In genomic region chr16:81873843-81874752, GRCh38 we compare ENCODE assay signal across 8 cellular contexts.
A peak's percentile ranks its signal among the peaks of the same experiment; 100 is the strongest.
DNase-seq lines count a peak whose midpoint lies in the region; ATAC-seq and TF ChIP-seq lines count a peak whose summit lies in the region.

No MANE protein-coding gene starts in this region.

- intact Hi-C loops in activated B cell treated with CpG ODN at 0.5 μM for 24 hours (cut with micrococcal nuclease) = loop anchor here (1.0 to 5.0 kb wide), 9 partner anchors 37 to 667 kb away; partner anchors contain the start of gene PLCG2

- H3K4me1 ChIP-seq in DOHH2 (ENCODE audit: control insufficient read depth, low read length) = peaks cover 54% of the 10 kb centered on the region
- H3K4me1 ChIP-seq in Karpas-422 (ENCODE audit: low read length) = peaks cover 63% of the 10 kb centered on the region

- H3K4me2 ChIP-seq in DOHH2 (ENCODE audit: low read length) (peak overlapping the region; percentile 48), Karpas-422 (ENCODE audit: low read depth, low read length, poor library complexity, severe bottlenecking) (peak overlapping the region; percentile 21)

- peak overlapping the region; percentile 32 for H3K9ac ChIP-seq in Karpas-422 (ENCODE audit: low read length)

- H3K36me3 Mint-ChIP-seq in activated B cell treated with CpG ODN at 0.5 μM for 24 hours (ENCODE audit: low read depth) (peaks cover 74% of the 10 kb centered on the region), naive B cell (peaks cover 7 to 10% of the 10 kb centered on the region in 2 donors), type B pancreatic cell (no peaks in the 10 kb centered on the region)
- H3K36me3 Mint-ChIP-seq in effector memory CD8-positive, alpha-beta T cell (ENCODE audit: insufficient read depth) = peaks cover 5% of the 10 kb centered on the region

- peak; percentile 60 for ATAC-seq in GM21367 (IDR thresholded peaks at IDR 0.05; ENCODE audit: unreplicated experiment)
- peak; percentile 91 for ATAC-seq in activated B cell treated with CpG ODN at 0.5 μM for 24 hours (ENCODE audit: low read depth)
- peak; percentile 87 for ATAC-seq in effector memory CD8-positive, alpha-beta T cell (replicated peaks)
- peak; percentile 96 to 97 for ATAC-seq in naive B cell (ENCODE audit: low read depth in 2 of 2)
- ATAC-seq in GM21528 (IDR thresholded peaks at IDR 0.05; ENCODE audit: low FRiP score, unreplicated experiment) = no peak

- H3F3A ChIP-seq in DOHH2 (ENCODE audit: control insufficient read depth, insufficient read depth) = peaks cover 16% of the 10 kb centered on the region

- H3K4me3 Mint-ChIP-seq in activated B cell treated with CpG ODN at 0.5 μM for 24 hours = no peak overlapping the region
- no peak overlapping the region for H3K4me3 Mint-ChIP-seq in effector memory CD8-positive, alpha-beta T cell
- H3K4me3 Mint-ChIP-seq in naive B cell = peak overlapping the region in 4 of 8 donors; percentile 56 to 71 (median 65)
- H3K4me3 Mint-ChIP-seq in type B pancreatic cell = no peak overlapping the region

- H3K27ac Mint-ChIP-seq in activated B cell treated with CpG ODN at 0.5 μM for 24 hours = peak overlapping the region; percentile 66
- H3K27ac Mint-ChIP-seq in effector memory CD8-positive, alpha-beta T cell = peak overlapping the region in 1 of 2 donors; percentile 82
- peak overlapping the region in 5 of 6 donors; percentile 28 to 86 (median 68) for H3K27ac Mint-ChIP-seq in naive B cell
- H3K27ac Mint-ChIP-seq in type B pancreatic cell = no peak overlapping the region

- DNase-seq in Karpas-422 = peak; percentile 90
- peak; percentile 45 for DNase-seq in activated B cell treated with CpG ODN at 0.5 μM for 24 hours
- peak; percentile 55 to 74 (median 56) for DNase-seq in effector memory CD8-positive, alpha-beta T cell
- DNase-seq in naive B cell = peak; percentile 64
- no peak for DNase-seq in type B pancreatic cell (ENCODE audit: extremely low spot score, unreplicated experiment)

- H3K27me3 Mint-ChIP-seq in activated B cell treated with CpG ODN at 0.5 μM for 24 hours (no peaks in the 10 kb centered on the region), naive B cell (no peaks in the 10 kb centered on the region), type B pancreatic cell (no peaks in the 10 kb centered on the region)
- no peaks in the 10 kb centered on the region for H3K27me3 Mint-ChIP-seq in effector memory CD8-positive, alpha-beta T cell

- H3K4me1 Mint-ChIP-seq in activated B cell treated with CpG ODN at 0.5 μM for 24 hours (peaks cover 41% of the 10 kb centered on the region), naive B cell (peaks cover 28 to 58% (median 29%) of the 10 kb centered on the region in 3 donors), type B pancreatic cell (ENCODE audit: unreplicated experiment) (no peaks in the 10 kb centered on the region)
- peaks cover 7 to 12% of the 10 kb centered on the region in 2 donors for H3K4me1 Mint-ChIP-seq in effector memory CD8-positive, alpha-beta T cell (ENCODE audit: low read depth in 2 of 2)

- H3K4me3 ChIP-seq in DOHH2 (ENCODE audit: low read length) = 0 out of 2 replicates have a peak overlapping the region, but pooled peaks have one; percentile 17
- no peak overlapping the region for H3K4me3 ChIP-seq in Karpas-422 (ENCODE audit: low read length)

- H2AFZ ChIP-seq in Karpas-422 (ENCODE audit: low read length) = no peak overlapping the region

- no peaks in the 10 kb centered on the region for H3K9me3 ChIP-seq in DOHH2 (ENCODE audit: control insufficient read depth, insufficient read depth, low read length)
- H3K9me3 ChIP-seq in Karpas-422 (ENCODE audit: low read length) = no peaks in the 10 kb centered on the region

- peak; percentile 66 for TF ChIP-seq CTCF in DOHH2 (IDR thresholded peaks at IDR 0.05; ENCODE audit: low read depth, low read length, poor library complexity, severe bottlenecking)
- TF ChIP-seq CTCF in activated B cell treated with CpG ODN at 0.5 μM for 24 hours (IDR thresholded peaks at IDR 0.05) = no peak
- peak; percentile 91 for TF ChIP-seq CTCF in type B pancreatic cell (conservative IDR thresholded peaks at IDR 0.05)

- POLR2A ChIA-PET in activated B cell treated with CpG ODN at 0.5 μM for 24 hours (lab: Charles Lee) = interaction anchor here (0.5 to 2.8 kb wide), 17 partner anchors 10 to 134 kb away, joined by 3 to 16 read pairs (median 5); no protein-coding TSS in a partner anchor

- H3K27me3 ChIP-seq in DOHH2 (ENCODE audit: control insufficient read depth, low read length) (no peaks in the 10 kb centered on the region), Karpas-422 (ENCODE audit: low read length) (no peaks in the 10 kb centered on the region)

- H3K9me3 Mint-ChIP-seq in activated B cell treated with CpG ODN at 0.5 μM for 24 hours = no peaks in the 10 kb centered on the region
- no peaks in the 10 kb centered on the region for H3K9me3 Mint-ChIP-seq in effector memory CD8-positive, alpha-beta T cell
- H3K9me3 Mint-ChIP-seq in naive B cell = no peaks in the 10 kb centered on the region
- H3K9me3 Mint-ChIP-seq in type B pancreatic cell = no peaks in the 10 kb centered on the region

- H3K27ac ChIP-seq in DOHH2 (ENCODE audit: low read depth, low read length) = peak overlapping the region; percentile 60
- H3K27ac ChIP-seq in Karpas-422 (ENCODE audit: low read length) = peak overlapping the region; percentile 99

- peaks cover 88% of the 10 kb centered on the region for H3K36me3 ChIP-seq in DOHH2 (ENCODE audit: control insufficient read depth, low read length)
- peaks cover 73% of the 10 kb centered on the region for H3K36me3 ChIP-seq in Karpas-422 (ENCODE audit: insufficient read depth, low read length)

- CTCF ChIA-PET in activated B cell treated with CpG ODN at 0.5 μM for 24 hours (lab: Charles Lee) = interaction anchor here (0.8 to 5.2 kb wide), 41 partner anchors 9 to 508 kb away, joined by 3 to 56 read pairs (median 5); partner anchors contain the start of gene PLCG2

- H3K79me2 ChIP-seq in DOHH2 (ENCODE audit: control insufficient read depth, low read length) (peaks cover 74% of the 10 kb centered on the region), Karpas-422 (ENCODE audit: low read length) (peaks cover 80% of the 10 kb centered on the region)

- H4K20me1 ChIP-seq in DOHH2 (ENCODE audit: control insufficient read depth, insufficient read depth, low read depth, low read length) = peaks cover 6% of the 10 kb centered on the region; the same call in 1 of the 2 replicates
- peaks cover 26% of the 10 kb centered on the region; the same call in 1 of the 2 replicates for H4K20me1 ChIP-seq in Karpas-422 (ENCODE audit: insufficient read depth, low read depth, low read length)

- no peaks in the 10 kb centered on the region for H3K9me2 ChIP-seq in DOHH2 (replicated peaks; ENCODE audit: control insufficient read depth, low read length)
- H3K9me2 ChIP-seq in Karpas-422 (replicated peaks; ENCODE audit: insufficient read depth, low read length) = no peaks in the 10 kb centered on the region
